27 cellular contexts compared by ENCODE assay signal in the genomic region with DNA sequence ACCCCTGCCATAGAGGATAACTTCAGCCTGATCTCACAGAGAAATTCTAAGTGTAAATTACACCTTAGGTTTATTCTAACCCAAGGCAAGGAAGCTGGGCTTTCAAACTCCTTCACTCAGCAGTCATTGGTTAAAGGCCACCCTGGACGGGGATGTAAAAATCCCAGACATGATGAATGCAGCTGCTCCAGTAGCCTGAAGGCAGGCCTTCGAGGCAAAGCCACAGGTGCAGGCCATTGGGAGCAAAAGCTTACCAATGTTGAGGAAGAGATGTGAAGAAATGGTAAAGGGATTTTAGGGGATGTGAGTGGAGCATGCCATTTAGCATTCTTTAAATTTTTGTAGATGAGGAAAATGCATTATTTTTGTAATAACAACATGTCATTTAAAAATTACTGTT.
"Had no signal": no experiment of that assay in that cellular context is flagged by ENCODE, and none has a peak within 500 bp of the region (broad histone marks: within the 10 kb centered on the region; RNA-seq: fewer than 3 reads in every experiment).

No MANE protein-coding gene starts in this region.

- H3K4me1 ChIP-seq: stomach, suprapubic skin, testis, thyroid gland, tibial artery, tibial nerve, transverse colon, upper lobe of left lung, upper lobe of right lung, uterus, vagina had no signal

- H3K36me3 Mint-ChIP-seq: stimulated activated effector memory CD8-positive, alpha-beta T cell treated with anti-CD3 and anti-CD28 coated beads, Interleukin-12 subunit alpha, Interleukin-12 subunit beta, amount 100 ng/mL, for 72 hours; stimulated activated memory B cell treated with anti-CD40 and anti-IgM and Interleukin-4, amounts not matched to agents 10 μg/mL and 1 μg/mL and 100 μg/mL, for 72 hours; stimulated activated naive B cell treated with anti-CD40 and anti-IgM and Interleukin-4, amounts not matched to agents 10 μg/mL and 1 μg/mL and 100 μg/mL, for 72 hours; type B pancreatic cell had no signal

- ATAC-seq: stimulated activated effector memory CD8-positive, alpha-beta T cell treated with anti-CD3 and anti-CD28 coated beads, Interleukin-12 subunit alpha, Interleukin-12 subunit beta, amount 100 ng/mL, for 72 hours; stimulated activated memory B cell treated with anti-CD40 and anti-IgM and Interleukin-4, amounts not matched to agents 10 μg/mL and 1 μg/mL and 100 μg/mL, for 72 hours; stimulated activated naive B cell treated with anti-CD40 and anti-IgM and Interleukin-4, amounts not matched to agents 10 μg/mL and 1 μg/mL and 100 μg/mL, for 72 hours; stimulated activated naive CD8-positive, alpha-beta T cell treated with anti-CD3 and anti-CD28 coated beads, Interleukin-15, amount 100 ng/mL, for 72 hours; stimulated activated naive CD8-positive, alpha-beta T cell treated with anti-CD3 and anti-CD28 coated beads, Interleukin-15, Interleukin-2, amounts not matched to agents 100 U/mL and 50 U/mL, for 24 hours; upper lobe of right lung had no signal

- H3K4me3 ChIP-seq: stomach, suprapubic skin, testis, thoracic aorta, thyroid gland, tibial artery, tibial nerve, transverse colon, upper lobe of left lung, upper lobe of right lung, uterus, vagina had no signal

- H3K27ac ChIP-seq: stomach, suprapubic skin, testis, thoracic aorta, thyroid gland, tibial artery, tibial nerve, transverse colon, upper lobe of left lung, upper lobe of right lung, uterus, vagina had no signal

- H3K27me3 ChIP-seq: suprapubic skin, testis, thyroid gland, tibial artery, tibial nerve, transverse colon, upper lobe of left lung, uterus, vagina had no signal

- H3K9me3 ChIP-seq: stomach, suprapubic skin, testis, thoracic aorta, thyroid gland, tibial artery, tibial nerve, transverse colon, upper lobe of left lung, upper lobe of right lung, uterus, vagina had no signal

- H3K4me3 Mint-ChIP-seq: stimulated activated effector memory CD8-positive, alpha-beta T cell treated with anti-CD3 and anti-CD28 coated beads, Interleukin-12 subunit alpha, Interleukin-12 subunit beta, amount 100 ng/mL, for 72 hours; stimulated activated memory B cell treated with anti-CD40 and anti-IgM and Interleukin-4, amounts not matched to agents 10 μg/mL and 1 μg/mL and 100 μg/mL, for 72 hours; stimulated activated naive B cell treated with anti-CD40 and anti-IgM and Interleukin-4, amounts not matched to agents 10 μg/mL and 1 μg/mL and 100 μg/mL, for 72 hours; stimulated activated naive CD8-positive, alpha-beta T cell treated with anti-CD3 and anti-CD28 coated beads, Interleukin-15, amount 100 ng/mL, for 72 hours; stimulated activated naive CD8-positive, alpha-beta T cell treated with anti-CD3 and anti-CD28 coated beads, Interleukin-15, Interleukin-2, amounts not matched to agents 100 ng/mL and 50 ng/mL, for 24 hours; type B pancreatic cell had no signal

- DNase-seq: stimulated activated CD4-positive, alpha-beta T cell treated with anti-CD3 and anti-CD28 coated beads, Interleukin-2, amount 100 ng/mL, for 48 hours; stimulated activated CD4-positive, alpha-beta T cell treated with anti-CD3 and anti-CD28 coated beads, Interleukin-4, amount 100 ng/mL, for 1 hour; stimulated activated CD4-positive, alpha-beta T cell treated with anti-CD3 and anti-CD28 coated beads, Interleukin-4, amount 100 ng/mL, for 24 hours; stimulated activated CD4-positive, alpha-beta T cell treated with anti-CD3 and anti-CD28 coated beads, Interleukin-4, amount 100 ng/mL, for 4 hours; stimulated activated CD8-positive, alpha-beta memory T cell treated with anti-CD3 and anti-CD28 coated beads, Interleukin-4, amount 100 ng/mL, for 48 hours; stimulated activated naive B cell treated with anti-CD40 and anti-IgM and Interleukin-4, amounts not matched to agents 10 μg/mL and 1 μg/mL and 100 μg/mL, for 72 hours; stimulated activated naive CD4-positive, alpha-beta T cell; stimulated activated naive CD4-positive, alpha-beta T cell treated with Interleukin-2 at 50 U/mL for 16 hours; stimulated activated naive CD8-positive, alpha-beta T cell treated with anti-CD3 and anti-CD28 coated beads, Interleukin-15, amount 100 ng/mL, for 72 hours; stimulated activated naive CD8-positive, alpha-beta T cell treated with anti-CD3 and anti-CD28 coated beads, Interleukin-15, Interleukin-2, amounts not matched to agents 100 U/mL and 50 U/mL, for 24 hours; stomach; substantia nigra; testis; thyroid gland; tibial artery; transverse colon; upper lobe of left lung; upper lobe of right lung; uterus had no signal

- H3K4me1 Mint-ChIP-seq: stimulated activated memory B cell treated with anti-CD40 and anti-IgM and Interleukin-4, amounts not matched to agents 10 μg/mL and 1 μg/mL and 100 μg/mL, for 72 hours had no signal

- H3K27me3 Mint-ChIP-seq: stimulated activated naive CD8-positive, alpha-beta T cell treated with anti-CD3 and anti-CD28 coated beads, Interleukin-15, amount 100 ng/mL, for 72 hours; type B pancreatic cell had no signal

- H3K9me3 Mint-ChIP-seq: stimulated activated effector memory CD8-positive, alpha-beta T cell treated with anti-CD3 and anti-CD28 coated beads, Interleukin-12 subunit alpha, Interleukin-12 subunit beta, amount 100 ng/mL, for 72 hours; stimulated activated memory B cell treated with anti-CD40 and anti-IgM and Interleukin-4, amounts not matched to agents 10 μg/mL and 1 μg/mL and 100 μg/mL, for 72 hours; stimulated activated naive B cell treated with anti-CD40 and anti-IgM and Interleukin-4, amounts not matched to agents 10 μg/mL and 1 μg/mL and 100 μg/mL, for 72 hours; stimulated activated naive CD8-positive, alpha-beta T cell treated with anti-CD3 and anti-CD28 coated beads, Interleukin-15, amount 100 ng/mL, for 72 hours; stimulated activated naive CD8-positive, alpha-beta T cell treated with anti-CD3 and anti-CD28 coated beads, Interleukin-15, Interleukin-2, amounts not matched to agents 100 ng/mL and 50 ng/mL, for 24 hours; type B pancreatic cell had no signal

- H3K36me3 ChIP-seq: stomach, suprapubic skin, thoracic aorta, thyroid gland, tibial artery, tibial nerve, transverse colon, upper lobe of left lung, upper lobe of right lung, uterus, vagina had no signal

- H3K27ac Mint-ChIP-seq: stimulated activated effector memory CD8-positive, alpha-beta T cell treated with anti-CD3 and anti-CD28 coated beads, Interleukin-12 subunit alpha, Interleukin-12 subunit beta, amount 100 ng/mL, for 72 hours; stimulated activated memory B cell treated with anti-CD40 and anti-IgM and Interleukin-4, amounts not matched to agents 10 μg/mL and 1 μg/mL and 100 μg/mL, for 72 hours; stimulated activated naive B cell treated with anti-CD40 and anti-IgM and Interleukin-4, amounts not matched to agents 10 μg/mL and 1 μg/mL and 100 μg/mL, for 72 hours; stimulated activated naive CD8-positive, alpha-beta T cell treated with anti-CD3 and anti-CD28 coated beads, Interleukin-15, amount 100 ng/mL, for 72 hours; stimulated activated naive CD8-positive, alpha-beta T cell treated with anti-CD3 and anti-CD28 coated beads, Interleukin-15, Interleukin-2, amounts not matched to agents 100 ng/mL and 50 ng/mL, for 24 hours; type B pancreatic cell had no signal
